ENCODE assay signal across 8 cellular contexts in genomic region chr1:33257388-33257758, GRCh38. TPM values are rescaled to one million over a fixed set of nuclear protein-coding genes. Genes with fewer than 3 reads are reported as not detected.
A peak's percentile ranks its signal among the peaks of the same experiment; 100 is the strongest.
DNase-seq lines count a peak whose midpoint lies in the region; ATAC-seq and TF ChIP-seq lines count a peak whose summit lies in the region.

No MANE protein-coding gene starts in this region.

- H3K27ac Mint-ChIP-seq in effector memory CD8-positive, alpha-beta T cell: peak overlapping the region; percentile 97 to 98
- H3K27ac Mint-ChIP-seq in neural crest cell (ENCODE audit: unreplicated experiment): peak overlapping the region; percentile 99

- H3K4me1 Mint-ChIP-seq in effector memory CD8-positive, alpha-beta T cell (ENCODE audit: low read depth in 2 of 2): peaks cover 30 to 34% of the 10 kb centered on the region in 2 donors
- peaks cover 45% of the 10 kb centered on the region for H3K4me1 Mint-ChIP-seq in neural crest cell

- peaks cover 6% of the 10 kb centered on the region for H3K36me3 Mint-ChIP-seq in effector memory CD8-positive, alpha-beta T cell (ENCODE audit: insufficient read depth)
- no peaks in the 10 kb centered on the region for H3K36me3 Mint-ChIP-seq in neural crest cell (ENCODE audit: low read depth)

- H3K27ac ChIP-seq in C4-2B: peak overlapping the region; percentile 87

- no peak for DNase-seq in NB4 (ENCODE audit: low read depth)
- no peak for DNase-seq in effector memory CD8-positive, alpha-beta T cell
- DNase-seq in neural crest cell (ENCODE audit: low read depth, low spot score): no peak
- DNase-seq in GF-D8 (lab: John Stamatoyannopoulos, UW): no peak
- DNase-seq in stimulated activated CD4-positive, alpha-beta T cell treated with anti-CD3 and anti-CD28 coated beads, Interleukin-4, amount 100 ng/mL, for 4 hours: no peak

- H3K4me3 Mint-ChIP-seq in effector memory CD8-positive, alpha-beta T cell: peak overlapping the region; percentile 98 to 99
- H3K4me3 Mint-ChIP-seq in neural crest cell: peak overlapping the region; percentile 99

- no peak for TF ChIP-seq POLR2A in NB4 (IDR thresholded peaks at IDR 0.05; ENCODE audit: extremely low read depth, insufficient read length)

- ATAC-seq in effector memory CD8-positive, alpha-beta T cell (replicated peaks): no peak
- ATAC-seq in HG02763 (IDR thresholded peaks at IDR 0.05; ENCODE audit: unreplicated experiment): no peak
- no peak for ATAC-seq in GM18858 (IDR thresholded peaks at IDR 0.05; ENCODE audit: unreplicated experiment)

- H3K9me3 Mint-ChIP-seq in effector memory CD8-positive, alpha-beta T cell: no peaks in the 10 kb centered on the region
- no peaks in the 10 kb centered on the region for H3K9me3 Mint-ChIP-seq in neural crest cell

- no peaks in the 10 kb centered on the region for H3K27me3 Mint-ChIP-seq in effector memory CD8-positive, alpha-beta T cell
- no peaks in the 10 kb centered on the region for H3K27me3 Mint-ChIP-seq in neural crest cell (ENCODE audit: low read depth)

- TF ChIP-seq CTCF in C4-2B (conservative IDR thresholded peaks at IDR 0.05): no peak
- no peak for TF ChIP-seq CTCF in NB4 (IDR thresholded peaks at IDR 0.05; ENCODE audit: low read depth, low read length)
- no peak for TF ChIP-seq CTCF in neural crest cell (conservative IDR thresholded peaks at IDR 0.05)

- peak overlapping the region; percentile 76 for H3K4me3 ChIP-seq in NB4 (ENCODE audit: low read depth, low read length)

RNA-seq across cellular contexts. Expression of gene ZNF362, which starts 1.1 kb away (rescaled TPM):
- 56.3 and 59.3 TPM in 2 replicates for total RNA-seq in neural crest cell
